16 cellular contexts compared by ENCODE assay signal in genomic region chr13:45384474-45385174, GRCh38. TPM values are rescaled to one million over a fixed set of nuclear protein-coding genes. Genes with fewer than 3 reads are reported as not detected.
DNase-seq lines count a peak whose midpoint lies in the region; ATAC-seq, FAIRE-seq and TF ChIP-seq lines count a peak whose summit lies in the region.
"Had no signal": no experiment of that assay in that cellular context is flagged by ENCODE, and none has a peak within 500 bp of the region (broad histone marks: within the 10 kb centered on the region; RNA-seq: fewer than 3 reads in every experiment).

No MANE protein-coding gene starts in this region.

- no peak for TF ChIP-seq RAD21 in HepG2 (CRISPR knock-in tag; IDR thresholded peaks at IDR 0.05)

- no peaks in the 10 kb centered on the region for H3K27me3 ChIP-seq in HepG2 (ENCODE audit: control insufficient read depth in 1 of 2, insufficient read depth in 2 of 2, low read length in 2 of 2)
- H3K27me3 ChIP-seq in right lobe of liver = no peaks in the 10 kb centered on the region
- H3K27me3 ChIP-seq in psoas muscle (ENCODE audit: insufficient read depth in 3 of 3, low read length in 2 of 3) = no peaks in the 10 kb centered on the region

- H3K36me3 Mint-ChIP-seq in endothelial cell (ENCODE audit: low read depth, unreplicated experiment) = peaks cover 17% of the 10 kb centered on the region

- no peak for FAIRE-seq in HepG2 (lab: Jason Lieb, UNC)
- FAIRE-seq: A204.1, GM12878, GM18507 had no signal

- H3K4me1 ChIP-seq in HepG2 (ENCODE audit: insufficient read depth, low read length) (peaks cover 15% of the 10 kb centered on the region), right lobe of liver (peaks cover 0 to 9% (median 0%) of the 10 kb centered on the region in 4 donors), psoas muscle (peaks cover 10% of the 10 kb centered on the region)

- no peak overlapping the region for H3K27ac Mint-ChIP-seq in endothelial cell (ENCODE audit: unreplicated experiment)
- H3K27ac Mint-ChIP-seq: B cell; CD4-positive, alpha-beta memory T cell had no signal

- H3K9me3 Mint-ChIP-seq in endothelial cell (ENCODE audit: unreplicated experiment) = no peaks in the 10 kb centered on the region

- ATAC-seq in HepG2 (no peak), right lobe of liver (no peak), psoas muscle (no peak), HG02970 (IDR thresholded peaks at IDR 0.05; ENCODE audit: low FRiP score, unreplicated experiment) (no peak)
- ATAC-seq: GM12878 had no signal

- no peaks in the 10 kb centered on the region for H3K79me2 ChIP-seq in HepG2 (ENCODE audit: insufficient read depth, low read length)

- H3K9ac ChIP-seq in HepG2 (ENCODE audit: insufficient read depth, low read depth, low read length) = no peak overlapping the region

- intact Hi-C loops in HepG2 (cut with micrococcal nuclease; ENCODE audit: unreplicated experiment) (no loop called here), right lobe of liver (cut with DNase I) (no loop called here), psoas muscle (cut with DNase I) (no loop called here)

- H4K20me1 ChIP-seq in HepG2 (ENCODE audit: insufficient read depth, low read length) = no peaks in the 10 kb centered on the region

- H3K4me3 ChIP-seq in HepG2 (replicated peaks in 1 of 3; ENCODE audit: insufficient read depth in 1 of 3, low read depth in 2 of 3, low read length in 3 of 3) (no peak overlapping the region), right lobe of liver (no peak overlapping the region), psoas muscle (no peak overlapping the region)
- H3K4me3 ChIP-seq: GM12878 had no signal

- CTCF ChIA-PET in HepG2 (lab: Yijun Ruan, JAX; ENCODE audit: low intra/inter-chr PET ratio, low total read pairs) = no interaction called here

- in situ Hi-C loops in HepG2 (cut with HindIII; ENCODE audit: extremely low pct_ligation_motif_present, low pct_unique_long_range_greater_than_20kb) = no loop called here

- peak overlapping the region; percentile 39 for H3K4me3 Mint-ChIP-seq in endothelial cell (ENCODE audit: unreplicated experiment)
- H3K4me3 Mint-ChIP-seq: B cell; CD4-positive, alpha-beta memory T cell had no signal

- BruUV-seq in HepG2 (replicated peaks; lab: Mats Ljungman, UMichigan) = TSS peak; percentile 20

- H3K36me3 ChIP-seq in HepG2 (replicated peaks in 1 of 2; ENCODE audit: control insufficient read depth in 1 of 2, insufficient read depth in 2 of 2, low read length in 2 of 2) (peaks cover 0 to 10% of the 10 kb centered on the region in 2 experiments; a peak in 1 of 5 replicates), right lobe of liver (no peaks in the 10 kb centered on the region), psoas muscle (ENCODE audit: insufficient read depth in 1 of 2, low read depth in 1 of 2) (peaks cover 0 to 12% of the 10 kb centered on the region in 2 donors)

- H2AFZ ChIP-seq in HepG2 (ENCODE audit: low read length) = no peak overlapping the region

- TF ChIP-seq CTCF in HepG2 (CRISPR knock-in tag; IDR thresholded peaks at IDR 0.05) (no peak), right lobe of liver (IDR thresholded peaks at IDR 0.05) (no peak), endothelial cell (IDR thresholded peaks at IDR 0.05; ENCODE audit: unreplicated experiment) (no peak), psoas muscle (IDR thresholded peaks at IDR 0.05) (no peak)

- no peak for DNase-seq in HepG2 (ENCODE audit: low spot score)
- DNase-seq in right lobe of liver = no peak
- DNase-seq in endothelial cell (ENCODE audit: low spot score) = no peak
- DNase-seq in psoas muscle = no peak
- DNase-seq in NCI-H1436 treated with DMSO at 0.1 percent for 48 hours (lab: John Stamatoyannopoulos, UW) = no peak
- no peak for DNase-seq in central memory CD4-positive, alpha-beta T cell
- DNase-seq: C1 segment of cervical spinal cord; CD4-positive, alpha-beta memory T cell; DMS79; HCEC 1CT had no signal

- WGBS in HepG2 (ENCODE audit: low lambda C conversion rate) = 94% methylated on average over 4 of the region's 4 CpGs
- 61% methylated on average over 4 of the region's 4 CpGs for WGBS in right lobe of liver (ENCODE audit: insufficient coverage, low coverage, low lambda C conversion rate, missing lambda C conversion rate)
- WGBS in psoas muscle, 3 donors = 73 to 86% (median 79%) methylated on average over 4 of the region's 4 CpGs

- H3K4me2 ChIP-seq in HepG2 (ENCODE audit: low read depth, low read length) = no peak overlapping the region

- H3K27ac ChIP-seq in HepG2 (ENCODE audit: extremely low read length, insufficient read depth, low read length) = no peak overlapping the region
- no peak overlapping the region for H3K27ac ChIP-seq in right lobe of liver
- peak overlapping the region; percentile 65 for H3K27ac ChIP-seq in psoas muscle
- H3K27ac ChIP-seq: HL-60 had no signal

- no peaks in the 10 kb centered on the region for H3K9me3 ChIP-seq in HepG2 (ENCODE audit: low read length)
- no peaks in the 10 kb centered on the region for H3K9me3 ChIP-seq in right lobe of liver
- H3K9me3 ChIP-seq in psoas muscle = no peaks in the 10 kb centered on the region

- TF ChIP-seq POLR2A in HepG2 (IDR thresholded peaks at IDR 0.05; ENCODE audit: insufficient read depth in 1 of 2, low read depth in 2 of 2, low read length in 2 of 2) (no peak), right lobe of liver (IDR thresholded peaks at IDR 0.05) (no peak)

- no peaks in the 10 kb centered on the region for H3K27me3 Mint-ChIP-seq in endothelial cell (ENCODE audit: unreplicated experiment)
- H3K27me3 Mint-ChIP-seq: B cell; CD4-positive, alpha-beta memory T cell had no signal

- no peaks in the 10 kb centered on the region for H3K4me1 Mint-ChIP-seq in endothelial cell (ENCODE audit: unreplicated experiment)
- H3K4me1 Mint-ChIP-seq: B cell had no signal

- TF ChIP-seq EP300 in HepG2 (IDR thresholded peaks at IDR 0.05; ENCODE audit: low read depth in 2 of 2, low read length in 2 of 2) (no peak), HepG2 (CRISPR knock-in tag; IDR thresholded peaks at IDR 0.05; ENCODE audit: borderline replicate concordance) (no peak)

- POLR2A ChIA-PET in HepG2 (lab: Yijun Ruan, JAX) = interaction anchor here (2.6 kb wide), 1 partner anchor 43 kb away, joined by 6 read pairs; the partner anchor contains the start of gene TPT1

RNA-seq across cellular contexts. Expression of gene SLC25A30, which starts 33.5 kb away (rescaled TPM):
- total RNA-seq in HepG2 (2016; rRNA removed; fragmentation: Illumina TruSeq; extraction: Trizol) (22.5 and 51.1 TPM in 2 replicates), right lobe of liver (10 to 100 TPM; 16.1 to 60.4 (median 45.0) TPM), endothelial cell (ENCODE audit: unreplicated experiment) (21.9 TPM), psoas muscle (10 to 100 TPM; 21.7 to 69.8 (median 53.4) TPM)
- 19.7 and 21.5 TPM in 2 replicates for total RNA-seq in HepG2 (2016; cell fraction: cytosol; rRNA removed; fragmentation: Illumina TruSeq; extraction: Trizol; ENCODE audit: low read depth)
- total RNA-seq in HepG2 (2016; cell fraction: insoluble cytoplasmic fraction; rRNA removed; fragmentation: Illumina TruSeq; extraction: Trizol) = 23.8 and 44.2 TPM in 2 replicates
- 31.3 and 31.8 TPM in 2 replicates for total RNA-seq in HepG2 (2016; cell fraction: membrane; rRNA removed; fragmentation: Illumina TruSeq; extraction: Trizol)
- 20.6 and 22.5 TPM in 2 replicates for total RNA-seq in HepG2 (2016; cell fraction: nucleus; rRNA removed; fragmentation: Illumina TruSeq; extraction: Trizol)
- polyA plus RNA-seq in HepG2 (2011; rRNA removed) (19.6 and 19.9 TPM in 2 replicates), psoas muscle (10 to 100 TPM in 2 of 3 donors, 1 to 10 TPM in 1; 6.2 to 42.8 (median 19.3) TPM)
- 13.8 and 15.3 TPM in 2 replicates for polyA plus RNA-seq in HepG2 (2011; cell fraction: cytosol; rRNA removed)
- 14.3 and 16.7 TPM in 2 replicates for polyA plus RNA-seq in HepG2 (2011; cell fraction: nucleus; rRNA removed)
- polyA plus RNA-seq in HepG2 (2012) = 19.1 and 23.4 TPM in 2 replicates
- 5.3 and 5.9 TPM in 2 replicates for polyA plus RNA-seq in HepG2 (2016; cell fraction: cytosol; fragmentation: Illumina TruSeq; extraction: Trizol; ENCODE audit: low read depth)
- 38.7 and 39.7 TPM in 2 replicates for polyA plus RNA-seq in HepG2 (2016; cell fraction: insoluble cytoplasmic fraction; fragmentation: Illumina TruSeq; extraction: Trizol; ENCODE audit: low read depth)
- polyA plus RNA-seq in HepG2 (2016; cell fraction: membrane; fragmentation: Illumina TruSeq; extraction: Trizol; ENCODE audit: low read depth) = 10.5 and 13.7 TPM in 2 replicates
- 32.3 and 39.0 TPM in 2 replicates for polyA plus RNA-seq in HepG2 (2016; cell fraction: nucleus; fragmentation: Illumina TruSeq; extraction: Trizol; ENCODE audit: insufficient read depth, low read depth)
- polyA minus RNA-seq in HepG2 (2011; rRNA and poly(A)+ RNA removed; ENCODE audit: low replicate concordance) = 8.8 and 61.2 TPM in 2 replicates
- polyA minus RNA-seq in HepG2 (2011; cell fraction: cytosol; rRNA and poly(A)+ RNA removed) = 24.5 and 28.9 TPM in 2 replicates
- polyA minus RNA-seq in HepG2 (2011; cell fraction: nucleus; rRNA and poly(A)+ RNA removed) = 27.6 and 30.8 TPM in 2 replicates

RNA-seq across cellular contexts. Expression of gene TPT1, which starts 43.6 kb away (rescaled TPM):
- 2,953 and 3,643 TPM in 2 replicates for total RNA-seq in HepG2 (2016; rRNA removed; fragmentation: Illumina TruSeq; extraction: Trizol)
- 5,303 and 6,664 TPM in 2 replicates for total RNA-seq in HepG2 (2016; cell fraction: cytosol; rRNA removed; fragmentation: Illumina TruSeq; extraction: Trizol; ENCODE audit: low read depth)
- total RNA-seq in HepG2 (2016; cell fraction: insoluble cytoplasmic fraction; rRNA removed; fragmentation: Illumina TruSeq; extraction: Trizol) = 2,970 and 3,542 TPM in 2 replicates
- 9,739 and 11,902 TPM in 2 replicates for total RNA-seq in HepG2 (2016; cell fraction: membrane; rRNA removed; fragmentation: Illumina TruSeq; extraction: Trizol)
- 1,024 and 1,100 TPM in 2 replicates for total RNA-seq in HepG2 (2016; cell fraction: nucleus; rRNA removed; fragmentation: Illumina TruSeq; extraction: Trizol)
- polyA plus RNA-seq in HepG2 (2011; rRNA removed) = 3,043 and 3,594 TPM in 2 replicates
- polyA plus RNA-seq in HepG2 (2011; cell fraction: cytosol; rRNA removed) = 2,836 and 4,004 TPM in 2 replicates
- polyA plus RNA-seq in HepG2 (2011; cell fraction: nucleus; rRNA removed) = 570 and 845 TPM in 2 replicates
- 5,337 and 5,704 TPM in 2 replicates for polyA plus RNA-seq in HepG2 (2012)
- polyA plus RNA-seq in HepG2 (2016; cell fraction: cytosol; fragmentation: Illumina TruSeq; extraction: Trizol; ENCODE audit: low read depth) = 11,602 and 12,956 TPM in 2 replicates
- polyA plus RNA-seq in HepG2 (2016; cell fraction: insoluble cytoplasmic fraction; fragmentation: Illumina TruSeq; extraction: Trizol; ENCODE audit: low read depth) = 5,783 and 5,848 TPM in 2 replicates
- polyA plus RNA-seq in HepG2 (2016; cell fraction: membrane; fragmentation: Illumina TruSeq; extraction: Trizol; ENCODE audit: low read depth) = 16,998 and 18,264 TPM in 2 replicates
- polyA plus RNA-seq in HepG2 (2016; cell fraction: nucleus; fragmentation: Illumina TruSeq; extraction: Trizol; ENCODE audit: insufficient read depth, low read depth) = 2,722 and 2,790 TPM in 2 replicates
- 500 and 577 TPM in 2 replicates for polyA minus RNA-seq in HepG2 (2011; rRNA and poly(A)+ RNA removed; ENCODE audit: low replicate concordance)
- polyA minus RNA-seq in HepG2 (2011; cell fraction: cytosol; rRNA and poly(A)+ RNA removed) = 1,023 and 1,248 TPM in 2 replicates
- polyA minus RNA-seq in HepG2 (2011; cell fraction: nucleus; rRNA and poly(A)+ RNA removed) = 474 and 559 TPM in 2 replicates
- 1,000 to 10,000 TPM; 1,466 to 3,393 (median 2,295) TPM for total RNA-seq in right lobe of liver
- 7,126 TPM for total RNA-seq in endothelial cell (ENCODE audit: unreplicated experiment)
- over 10,000 TPM in 3 of 4 donors, 1,000 to 10,000 TPM in 1; 7,807 to 12,417 (median 11,452) TPM for total RNA-seq in psoas muscle
- polyA plus RNA-seq in psoas muscle = over 10,000 TPM; 17,732 to 19,074 (median 18,570) TPM
